ENCODE assay signal across 15 cellular contexts in genomic region chr2:9982248-9982647, GRCh38. TPM values are rescaled to one million over a fixed set of nuclear protein-coding genes. Genes with fewer than 3 reads are reported as not detected.
DNase-seq lines count a peak whose midpoint lies in the region; TF ChIP-seq lines count a peak whose summit lies in the region.
"Had no signal": no experiment of that assay in that cellular context is flagged by ENCODE, and none has a peak within 500 bp of the region (broad histone marks: within the 10 kb centered on the region; RNA-seq: fewer than 3 reads in every experiment).

No MANE protein-coding gene starts in this region.

- TF ChIP-seq POLR2A in suprapubic skin (IDR thresholded peaks at IDR 0.05) (no peak), esophagus squamous epithelium (IDR thresholded peaks at IDR 0.05) (no peak)

- H3K36me3 ChIP-seq in suprapubic skin (peaks cover 14% of the 10 kb centered on the region), esophagus squamous epithelium (peaks cover 0 to 85% (median 3%) of the 10 kb centered on the region in 3 donors)
- H3K36me3 ChIP-seq: SJCRH30 had no signal

- no peak for TF ChIP-seq EP300 in suprapubic skin (IDR thresholded peaks at IDR 0.05)

- TF ChIP-seq CTCF in astrocyte of the cerebellum (IDR thresholded peaks at IDR 0.05; ENCODE audit: low read depth, low read length, missing control alignments): no peak
- TF ChIP-seq CTCF in foreskin fibroblast (IDR thresholded peaks at IDR 0.05; ENCODE audit: low read depth, low read length): no peak
- TF ChIP-seq CTCF in suprapubic skin (IDR thresholded peaks at IDR 0.05): no peak
- TF ChIP-seq CTCF in esophagus squamous epithelium (IDR thresholded peaks at IDR 0.05): no peak

- H3K4me1 ChIP-seq in suprapubic skin: peaks cover 37% of the 10 kb centered on the region
- peaks cover 3 to 36% (median 15%) of the 10 kb centered on the region in 3 donors for H3K4me1 ChIP-seq in esophagus squamous epithelium

- H3K27me3 ChIP-seq in suprapubic skin (no peaks in the 10 kb centered on the region), esophagus squamous epithelium (no peaks in the 10 kb centered on the region)

- no peaks in the 10 kb centered on the region for H3K9me3 ChIP-seq in suprapubic skin
- H3K9me3 ChIP-seq in esophagus squamous epithelium: no peaks in the 10 kb centered on the region
- H3K9me3 ChIP-seq: SJCRH30 had no signal

- DNase-seq in GM03348 (ENCODE audit: low spot score) (peak; percentile 81), astrocyte of the cerebellum (ENCODE audit: low read depth) (peak; percentile 80), foreskin fibroblast (peak; percentile 85 to 95), suprapubic skin (ENCODE audit: low spot score in 2 of 2) (no peak), COLO668 (lab: John Stamatoyannopoulos, UW; ENCODE audit: unreplicated experiment) (no peak), KG1 (lab: John Stamatoyannopoulos, UW) (no peak), esophagus squamous epithelium (lab: John Stamatoyannopoulos, UW) (no peak)
- DNase-seq: activated CD8-positive, alpha-beta T cell treated with anti-CD3 and anti-CD28 coated beads for 36 hours; anterior cingulate cortex; Calu3; effector CD4-positive, alpha-beta T cell; kidney glomerular epithelial cell; NCI-H1105; SJCRH30 had no signal

- H3K4me3 ChIP-seq in astrocyte of the cerebellum (ENCODE audit: low read depth, low read length): no peak overlapping the region
- no peak overlapping the region for H3K4me3 ChIP-seq in foreskin fibroblast (ENCODE audit: low read depth in 1 of 2, low read length in 2 of 2)
- H3K4me3 ChIP-seq in suprapubic skin: no peak overlapping the region
- H3K4me3 ChIP-seq in esophagus squamous epithelium: no peak overlapping the region
- H3K4me3 ChIP-seq: SJCRH30 had no signal

- 63% methylated on average over 8 of the region's 8 CpGs for WGBS in suprapubic skin
- 65 to 83% methylated on average over 8 of the region's 8 CpGs for WGBS in esophagus squamous epithelium, 2 donors

- intact Hi-C loops in esophagus squamous epithelium (cut with DNase I): no loop called here

- in situ Hi-C loops in astrocyte of the cerebellum (cut with HindIII; ENCODE audit: low sequenced_read_pairs): no loop called here

- H3K27ac ChIP-seq in suprapubic skin (peak overlapping the region; percentile 8), esophagus squamous epithelium (peak overlapping the region in 2 of 4 donors; percentile 36 to 53)
- H3K27ac ChIP-seq: parathyroid adenoma, SJCRH30 had no signal

RNA-seq across cellular contexts. Expression of gene GRHL1, which starts 30.8 kb away (rescaled TPM):
- total RNA-seq in suprapubic skin (100 to 1,000 TPM; 112 to 233 (median 121) TPM), esophagus squamous epithelium (100 to 1,000 TPM in 3 of 4 donors, 10 to 100 TPM in 1; 76.3 to 192 (median 115) TPM)

Comparison
In these comparisons a context has a peak if more than half of its experiments do, and no peak if none do; other contexts are left out.
1. DNase-seq: peak in GM03348 (single experiment), astrocyte of the cerebellum (single experiment) and foreskin fibroblast (2 of 2); none in suprapubic skin (0 of 2), COLO668 (single experiment), KG1 (single experiment) and esophagus squamous epithelium (single experiment).